In genomic region chr7:5578441-5579024, GRCh38 we compare ENCODE assay signal across 2 cellular contexts.
TF ChIP-seq lines count a peak whose summit lies in the region.

No MANE protein-coding gene starts in this region.

TF ChIP-seq in SK-N-SH, 30 proteins besides CTCF, POLR2A, EP300 and RAD21 (continued from another document):
- TF ChIP-seq ZBTB33 (IDR thresholded peaks at IDR 0.05; ENCODE audit: borderline replicate concordance, low read depth) (no peak), TEAD4 (IDR thresholded peaks at IDR 0.05; ENCODE audit: borderline replicate concordance, insufficient read depth) (no peak), FOSL2 (IDR thresholded peaks at IDR 0.05; ENCODE audit: borderline replicate concordance, low read depth) (no peak), SMC3 (IDR thresholded peaks at IDR 0.05; ENCODE audit: low read depth, low read length) (no peak)
TF ChIP-seq in SK-N-SH: peak in this region for 0.

TF ChIP-seq in SK-N-SH treated with all-trans-retinoic acid at 6 μM for 48 hours, 23 proteins besides CTCF, POLR2A, EP300 and RAD21 (continued from another document):
- no peak for TF ChIP-seq CREB5 (CRISPR knock-in tag; IDR thresholded peaks at IDR 0.05; ENCODE audit: low read depth)
- no peak for TF ChIP-seq TSHZ2 (CRISPR knock-in tag; IDR thresholded peaks at IDR 0.05)
- no peak for TF ChIP-seq GLIS3 (CRISPR knock-in tag; IDR thresholded peaks at IDR 0.05)
- TF ChIP-seq PATZ1 (CRISPR knock-in tag; IDR thresholded peaks at IDR 0.05; ENCODE audit: borderline replicate concordance) = no peak
TF ChIP-seq in SK-N-SH treated with all-trans-retinoic acid at 6 μM for 48 hours: peak in this region for 0.
